11 cellular contexts compared by ENCODE assay signal in the genomic region with DNA sequence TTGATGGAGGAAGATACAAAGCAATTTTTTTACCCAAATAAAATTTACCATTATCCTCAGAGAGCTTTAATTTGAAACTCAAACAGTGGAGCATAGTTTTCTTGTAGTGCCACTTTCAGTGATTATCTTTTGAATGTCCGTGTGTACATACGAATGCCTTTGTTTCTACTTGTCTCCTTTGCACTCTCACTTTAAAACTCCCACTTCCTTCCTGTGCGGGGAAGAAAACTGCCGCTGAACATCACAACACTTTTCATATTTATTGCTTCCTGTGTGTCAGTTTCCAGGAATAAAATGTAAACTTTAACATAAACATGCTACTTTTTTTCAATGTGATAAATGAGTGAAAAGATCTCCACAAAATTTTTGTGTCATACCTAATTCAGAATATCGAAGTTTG.
DNase-seq lines count a peak whose midpoint lies in the region; ATAC-seq, FAIRE-seq and TF ChIP-seq lines count a peak whose summit lies in the region.
"Had no signal": no experiment of that assay in that cellular context is flagged by ENCODE, and none has a peak within 500 bp of the region (broad histone marks: within the 10 kb centered on the region; RNA-seq: fewer than 3 reads in every experiment).

No MANE protein-coding gene starts in this region.

- intact Hi-C loops in MCF 10A (cut with micrococcal nuclease) = no loop called here
- intact Hi-C loops in breast epithelium (cut with DNase I; ENCODE audit: low total_unique reads) = no loop called here

- no peaks in the 10 kb centered on the region for H3K9me2 ChIP-seq in OCI-LY1 (ENCODE audit: low read depth, low read length)

- H3F3A ChIP-seq in OCI-LY1 (ENCODE audit: insufficient read depth, low read length) = no peaks in the 10 kb centered on the region

- TF ChIP-seq CTCF in MCF 10A (IDR thresholded peaks at IDR 0.05; ENCODE audit: unreplicated experiment) = no peak
- no peak for TF ChIP-seq CTCF in breast epithelium (IDR thresholded peaks at IDR 0.05)
- no peak for TF ChIP-seq CTCF in OCI-LY1 (IDR thresholded peaks at IDR 0.05; ENCODE audit: low read length)
- no peak for TF ChIP-seq CTCF in bronchial epithelial cell (IDR thresholded peaks at IDR 0.05; ENCODE audit: insufficient read depth, low read length, severe bottlenecking)

- peak; percentile 62 for ATAC-seq in stimulated activated naive CD8-positive, alpha-beta T cell treated with anti-CD3 and anti-CD28 coated beads, Interleukin-15, amount 100 ng/mL, for 72 hours

- no peak overlapping the region for H3K4me2 ChIP-seq in OCI-LY1 (ENCODE audit: low read length)

- BruUV-seq in MCF 10A (replicated peaks; lab: Mats Ljungman, UMichigan) = no TSS peak

- no peaks in the 10 kb centered on the region for H3K4me1 ChIP-seq in breast epithelium
- peaks cover 7% of the 10 kb centered on the region for H3K4me1 ChIP-seq in OCI-LY1 (ENCODE audit: insufficient read depth, low read length, severe bottlenecking)

- no peaks in the 10 kb centered on the region for H3K36me3 Mint-ChIP-seq in MCF 10A (ENCODE audit: insufficient read depth, unreplicated experiment)

- no peak overlapping the region for H3K4me3 ChIP-seq in breast epithelium
- no peak overlapping the region for H3K4me3 ChIP-seq in OCI-LY1 (ENCODE audit: low read depth, low read length, poor library complexity, severe bottlenecking)
- peak overlapping the region; percentile 12 for H3K4me3 ChIP-seq in bronchial epithelial cell (ENCODE audit: low read depth, low read length)

- no peaks in the 10 kb centered on the region for H3K36me3 ChIP-seq in breast epithelium
- H3K36me3 ChIP-seq in OCI-LY1 (ENCODE audit: insufficient read depth, low read length) = no peaks in the 10 kb centered on the region
- H3K36me3 ChIP-seq in bronchial epithelial cell (ENCODE audit: control insufficient read depth, insufficient read depth, low read length) = no peaks in the 10 kb centered on the region

- peak overlapping the region; percentile 61 for H3K4me3 Mint-ChIP-seq in MCF 10A (ENCODE audit: unreplicated experiment)
- peak overlapping the region; percentile 67 to 74 for H3K4me3 Mint-ChIP-seq in stimulated activated naive CD8-positive, alpha-beta T cell treated with anti-CD3 and anti-CD28 coated beads, Interleukin-15, amount 100 ng/mL, for 72 hours

- H3K9me3 Mint-ChIP-seq in MCF 10A (ENCODE audit: unreplicated experiment) = no peaks in the 10 kb centered on the region
- peaks cover 5 to 7% of the 10 kb centered on the region in 2 donors for H3K9me3 Mint-ChIP-seq in stimulated activated naive CD8-positive, alpha-beta T cell treated with anti-CD3 and anti-CD28 coated beads, Interleukin-15, amount 100 ng/mL, for 72 hours

- no peaks in the 10 kb centered on the region for H3K27me3 Mint-ChIP-seq in MCF 10A (ENCODE audit: insufficient read depth, unreplicated experiment)
- no peaks in the 10 kb centered on the region for H3K27me3 Mint-ChIP-seq in stimulated activated naive CD8-positive, alpha-beta T cell treated with anti-CD3 and anti-CD28 coated beads, Interleukin-15, amount 100 ng/mL, for 72 hours

- CTCF ChIA-PET in MCF 10A (lab: Yijun Ruan, JAX) = no interaction called here

- H2AFZ ChIP-seq in OCI-LY1 (ENCODE audit: low read length) = peak overlapping the region; percentile 40; the same call in 1 of the 2 replicates

- peaks cover 23% of the 10 kb centered on the region for H3K4me1 Mint-ChIP-seq in MCF 10A (ENCODE audit: insufficient read depth, unreplicated experiment)
- H3K4me1 Mint-ChIP-seq in stimulated activated naive CD8-positive, alpha-beta T cell treated with anti-CD3 and anti-CD28 coated beads, Interleukin-15, amount 100 ng/mL, for 72 hours = peaks cover 39% of the 10 kb centered on the region

- no peak overlapping the region for H3K9ac ChIP-seq in OCI-LY1 (ENCODE audit: low read length)

- H4K20me1 ChIP-seq in OCI-LY1 (ENCODE audit: insufficient read depth, low read length) = no peaks in the 10 kb centered on the region

- no peaks in the 10 kb centered on the region for H3K27me3 ChIP-seq in breast epithelium
- H3K27me3 ChIP-seq in OCI-LY1 (ENCODE audit: insufficient read depth, low read length) = no peaks in the 10 kb centered on the region
- H3K27me3 ChIP-seq in bronchial epithelial cell (ENCODE audit: control insufficient read depth, insufficient read depth, low read length) = no peaks in the 10 kb centered on the region

- no peak for FAIRE-seq in bronchial epithelial cell (lab: Jason Lieb, UNC)

- DNase-seq in MCF 10A (ENCODE audit: unreplicated experiment) (no peak), breast epithelium (ENCODE audit: low spot score in 2 of 2) (no peak), bronchial epithelial cell (ENCODE audit: low read depth) (peak; percentile 55), NCI-H510A (lab: John Stamatoyannopoulos, UW) (no peak), NCI-H146 (lab: John Stamatoyannopoulos, UW) (no peak), NCI-H524 (lab: John Stamatoyannopoulos, UW) (no peak)
- no peak for DNase-seq in stimulated activated naive CD8-positive, alpha-beta T cell treated with anti-CD3 and anti-CD28 coated beads, Interleukin-15, amount 100 ng/mL, for 72 hours
- DNase-seq: C1 segment of cervical spinal cord; effector memory CD4-positive, alpha-beta T cell; H7 had no signal

- POLR2A ChIA-PET in MCF 10A (lab: Yijun Ruan, JAX) = no interaction called here

- H3K79me2 ChIP-seq in OCI-LY1 (ENCODE audit: insufficient read depth, low read length) = no peaks in the 10 kb centered on the region

- no peak for TF ChIP-seq POLR2A in breast epithelium (IDR thresholded peaks at IDR 0.05)

- no peaks in the 10 kb centered on the region for H3K9me3 ChIP-seq in breast epithelium
- H3K9me3 ChIP-seq in OCI-LY1 (ENCODE audit: low read length) = no peaks in the 10 kb centered on the region

- no peak overlapping the region for H3K27ac ChIP-seq in breast epithelium
- no peak overlapping the region for H3K27ac ChIP-seq in OCI-LY1 (ENCODE audit: low read depth, low read length, poor library complexity, severe bottlenecking)

- peak overlapping the region; percentile 25 for H3K27ac Mint-ChIP-seq in MCF 10A (ENCODE audit: low read depth, unreplicated experiment)
- H3K27ac Mint-ChIP-seq in stimulated activated naive CD8-positive, alpha-beta T cell treated with anti-CD3 and anti-CD28 coated beads, Interleukin-15, amount 100 ng/mL, for 72 hours = peak overlapping the region; percentile 71 to 94
